ENCODE assay signal across 16 cellular contexts in genomic region chr4:793109-793861, GRCh38. TPM values are rescaled to one million over a fixed set of nuclear protein-coding genes. Genes with fewer than 3 reads are reported as not detected.
A peak's percentile ranks its signal among the peaks of the same experiment; 100 is the strongest.
DNase-seq lines count a peak whose midpoint lies in the region; ATAC-seq, FAIRE-seq and TF ChIP-seq lines count a peak whose summit lies in the region.
"Had no signal": no experiment of that assay in that cellular context is flagged by ENCODE, and none has a peak within 500 bp of the region (broad histone marks: within the 10 kb centered on the region; RNA-seq: fewer than 3 reads in every experiment).

No MANE protein-coding gene starts in this region.

- no peaks in the 10 kb centered on the region for H3K36me3 Mint-ChIP-seq in stimulated activated naive B cell treated with anti-CD40 and anti-IgM and Interleukin-4, amounts not matched to agents 10 μg/mL and 1 μg/mL and 100 μg/mL, for 72 hours

- H3K36me3 ChIP-seq in GM12878 (ENCODE audit: control insufficient read depth in 2 of 2, insufficient read depth in 2 of 2, low read length in 1 of 2): no peaks in the 10 kb centered on the region
- H3K36me3 ChIP-seq: adrenal gland, pancreas had no signal

- peaks cover 0 to 2% of the 10 kb centered on the region in 2 experiments; a peak in 2 of 4 replicates for H3K27me3 ChIP-seq in GM12878 (replicated peaks in 1 of 2; ENCODE audit: control insufficient read depth in 2 of 2, insufficient read depth in 2 of 2, low read length in 1 of 2)
- H3K27me3 ChIP-seq: adrenal gland had no signal

- peak; percentile 37 for DNase-seq in Right ventricle myocardium inferior (ENCODE audit: missing footprints)
- no peak for DNase-seq in left cardiac atrium
- peak; percentile 89 for DNase-seq in NCI-H69 (lab: John Stamatoyannopoulos, UW)
- no peak for DNase-seq in GM12878 (ENCODE audit: low read depth, low spot score)
- DNase-seq in stimulated activated naive B cell treated with anti-CD40 and anti-IgM and Interleukin-4, amounts not matched to agents 10 μg/mL and 1 μg/mL and 100 μg/mL, for 72 hours: no peak
- no peak for DNase-seq in HPDE6-E6E7 (ENCODE audit: extremely low spot score)
- DNase-seq in erythroblast (lab: John Stamatoyannopoulos, UW): no peak
- DNase-seq: activated CD4-positive, CD25-positive, alpha-beta regulatory T cell treated with anti-CD3 and anti-CD28 coated beads, Interleukin-2, amount 50 U/mL, for 72 hours; HCEC 1CT; NCI-H446 treated with DMSO at 0.1 percent for 48 hours; Right ventricle myocardium superior had no signal

- intact Hi-C loops in Right ventricle myocardium inferior (cut with DNase I) (no loop called here), left cardiac atrium (cut with DNase I) (no loop called here), GM12878 (cut with micrococcal nuclease; ENCODE audit: unreplicated experiment) (no loop called here)

- FAIRE-seq in GM12878 (lab: Jason Lieb, UNC): no peak
- FAIRE-seq: frontal cortex, pancreas had no signal

- in situ Hi-C loops in GM12878 (cut with MboI): no loop called here

- CTCF ChIA-PET in GM12878 (lab: Yijun Ruan, JAX): no interaction called here

- TF ChIP-seq EP300 in GM12878 (IDR thresholded peaks at IDR 0.05; ENCODE audit: borderline replicate concordance in 1 of 2, control insufficient read depth in 1 of 2, low read depth in 2 of 2, low read length in 2 of 2): no peak

- POLR2A ChIA-PET in GM12878 (lab: Charles Lee): no interaction called here

- peaks cover 49 to 67% of the 10 kb centered on the region in 2 donors for H3K27me3 Mint-ChIP-seq in stimulated activated naive B cell treated with anti-CD40 and anti-IgM and Interleukin-4, amounts not matched to agents 10 μg/mL and 1 μg/mL and 100 μg/mL, for 72 hours

- H3K27ac Mint-ChIP-seq in stimulated activated naive B cell treated with anti-CD40 and anti-IgM and Interleukin-4, amounts not matched to agents 10 μg/mL and 1 μg/mL and 100 μg/mL, for 72 hours: peak overlapping the region; percentile 48

- no peak for TF ChIP-seq RAD21 in GM12878 (IDR thresholded peaks at IDR 0.05; ENCODE audit: insufficient read depth, low read depth, low read length)

- no peak for TF ChIP-seq CTCF in GM12878 (IDR thresholded peaks at IDR 0.05 in 2 of 3, conservative IDR thresholded peaks at IDR 0.05 in 1 of 3; ENCODE audit: control insufficient read depth in 2 of 3, extremely low read depth in 1 of 3, insufficient read depth in 1 of 3, low read depth in 3 of 3, low read length in 3 of 3)

- SMC1A ChIA-PET in GM12878 (lab: Charles Lee; ENCODE audit: uncharacterized antibody, unreplicated experiment): interaction anchor here (0.9 kb wide), 1 partner anchor 194 kb away, joined by 3 read pairs; the partner anchor contains the start of gene IDUA

- peak overlapping the region; percentile 88 for H3K4me2 ChIP-seq in GM12878 (ENCODE audit: control insufficient read depth, insufficient read depth)

- RAD21 ChIA-PET in GM12878 (lab: Charles Lee; ENCODE audit: unreplicated experiment): interaction anchor here (1.0 to 1.2 kb wide), 2 partner anchors 11 to 193 kb away, joined by 3 to 4 read pairs; partner anchors contain the start of gene IDUA

- H3K9ac ChIP-seq in GM12878 (ENCODE audit: control insufficient read depth, insufficient read depth, low read length): no peak overlapping the region

- no peaks in the 10 kb centered on the region for H3K9me3 Mint-ChIP-seq in stimulated activated naive B cell treated with anti-CD40 and anti-IgM and Interleukin-4, amounts not matched to agents 10 μg/mL and 1 μg/mL and 100 μg/mL, for 72 hours

- TF ChIP-seq POLR2A in GM12878 (IDR thresholded peaks at IDR 0.05; ENCODE audit: low read depth, low read length) (no peak), erythroblast (IDR thresholded peaks at IDR 0.05; ENCODE audit: low read length) (no peak)

- H3K4me1 ChIP-seq in GM12878 (ENCODE audit: control insufficient read depth, insufficient read depth, low read length): peaks cover 34% of the 10 kb centered on the region

- H3K4me1 Mint-ChIP-seq in stimulated activated naive B cell treated with anti-CD40 and anti-IgM and Interleukin-4, amounts not matched to agents 10 μg/mL and 1 μg/mL and 100 μg/mL, for 72 hours: peaks cover 23 to 27% of the 10 kb centered on the region in 2 donors

- no peak overlapping the region for H2AFZ ChIP-seq in GM12878 (ENCODE audit: control insufficient read depth, low read depth, low read length)

- no peak for ATAC-seq in Right ventricle myocardium inferior
- no peak for ATAC-seq in left cardiac atrium
- ATAC-seq in GM12878: peak; percentile 53
- ATAC-seq in stimulated activated naive B cell treated with anti-CD40 and anti-IgM and Interleukin-4, amounts not matched to agents 10 μg/mL and 1 μg/mL and 100 μg/mL, for 72 hours (replicated peaks): peak in 1 of 2 donors; percentile 31
- no peak for ATAC-seq in GM18867 (IDR thresholded peaks at IDR 0.05; ENCODE audit: unreplicated experiment)

- H3K4me3 ChIP-seq in GM12878: no peak overlapping the region
- H3K4me3 ChIP-seq: adrenal gland had no signal

- H3K9me3 ChIP-seq in GM12878 (replicated peaks; ENCODE audit: control insufficient read depth, insufficient read depth, low read length): no peaks in the 10 kb centered on the region
- H3K9me3 ChIP-seq: adrenal gland, pancreas had no signal

- H3K4me3 Mint-ChIP-seq in stimulated activated naive B cell treated with anti-CD40 and anti-IgM and Interleukin-4, amounts not matched to agents 10 μg/mL and 1 μg/mL and 100 μg/mL, for 72 hours: peak overlapping the region; percentile 35 to 44

- no peaks in the 10 kb centered on the region for H4K20me1 ChIP-seq in GM12878 (ENCODE audit: control insufficient read depth, insufficient read depth)

- WGBS in GM12878 (ENCODE audit: insufficient coverage, insufficient replicate concordance, low lambda C conversion rate, missing lambda C conversion rate): 25% methylated on average over 17 of the region's 17 CpGs

- no TSS peak for BruUV-seq in GM12878 (replicated peaks; lab: Mats Ljungman, UMichigan)

- no peak overlapping the region for H3K27ac ChIP-seq in GM12878 (ENCODE audit: control insufficient read depth, insufficient read depth)
- H3K27ac ChIP-seq: adrenal gland, pancreas had no signal

- no peaks in the 10 kb centered on the region for H3K79me2 ChIP-seq in GM12878 (ENCODE audit: control insufficient read depth, insufficient read depth, low read length)

TF ChIP-seq in GM12878, 131 proteins besides CTCF, POLR2A, EP300 and RAD21 (continues in another document):
- no peak for TF ChIP-seq EZH2 (IDR thresholded peaks at IDR 0.05; ENCODE audit: borderline replicate concordance, control insufficient read depth, low read depth, low read length)
- TF ChIP-seq RBBP5 (conservative IDR thresholded peaks at IDR 0.05): no peak
- TF ChIP-seq MEF2B (IDR thresholded peaks at IDR 0.05; ENCODE audit: partially characterized antibody, poor library complexity, severe bottlenecking): peak; percentile 6
- TF ChIP-seq BRCA1 (IDR thresholded peaks at IDR 0.05; ENCODE audit: low read depth, low read length): no peak
- no peak for TF ChIP-seq ZSCAN29 (IDR thresholded peaks at IDR 0.05)
- peak in 1 of 2 experiments; percentile 1; a peak in 1 of 4 replicates for TF ChIP-seq IKZF2 (IDR thresholded peaks at IDR 0.05)
- no peak for TF ChIP-seq CEBPZ (IDR thresholded peaks at IDR 0.05; ENCODE audit: low read depth, low read length)
- peak; percentile 80 for TF ChIP-seq NR2F1 (conservative IDR thresholded peaks at IDR 0.05)
- TF ChIP-seq ASH2L (IDR thresholded peaks at IDR 0.05; ENCODE audit: borderline replicate concordance, low read depth): no peak

RNA-seq across cellular contexts. Expression of gene CPLX1, which starts 32.6 kb away (rescaled TPM):
- total RNA-seq in Right ventricle myocardium inferior: 3.1 TPM
- 1 to 10 TPM; 5.6 to 9.4 TPM for total RNA-seq in left cardiac atrium
- 0.25 TPM in 1 of 2 replicates, not detected in the other for total RNA-seq in GM12878 (2013; cell fraction: nucleolus; rRNA removed)
- 0.16 TPM in 1 of 2 replicates, not detected in the other for total RNA-seq in GM12878 (2014; rRNA removed)
- 0.09 TPM in 1 of 2 replicates, not detected in the other for total RNA-seq in GM12878 (2014; rRNA removed; fragmentation: Illumina TruSeq; extraction: Trizol)
- total RNA-seq in GM12878 (2021): 1.2 and 2.2 TPM in 2 replicates
- polyA plus RNA-seq in GM12878 (2011; ENCODE audit: low read depth): 0.10 TPM
- not detected in 2 replicates for polyA plus RNA-seq in GM12878 (2011; rRNA removed)
- polyA plus RNA-seq in GM12878 (2011; cell fraction: cytosol; rRNA removed): 0.06 TPM in 1 of 2 replicates, not detected in the other
- polyA plus RNA-seq in GM12878 (2011; cell fraction: nucleus; rRNA removed): 0.12 and 0.46 TPM in 2 replicates
- polyA plus RNA-seq in GM12878 (2012): 0.88 and 2.1 TPM in 2 replicates
- 0.04 TPM in 1 of 2 replicates, not detected in the other for polyA plus RNA-seq in GM12878 (2014; fragmentation: Illumina TruSeq; extraction: Trizol)
- polyA plus RNA-seq in GM12878 (2014; fragmentation: Nextera tagmentation; extraction: Ambion mirVana): not detected
- polyA plus RNA-seq in GM12878 (2014; rRNA removed): 0.28 and 0.57 TPM in 2 replicates
- under 1 TPM in 1 of 2 experiments, not detected in 1; 0.13 TPM for polyA plus RNA-seq in GM12878 (2016; fragmentation: Nextera tagmentation; extraction: Ambion mirVana)
- not detected in 2 replicates for polyA minus RNA-seq in GM12878 (2011; rRNA and poly(A)+ RNA removed)
- polyA minus RNA-seq in GM12878 (2011; cell fraction: cytosol; rRNA and poly(A)+ RNA removed): not detected in 2 replicates
- polyA minus RNA-seq in GM12878 (2011; cell fraction: nucleus; rRNA and poly(A)+ RNA removed): not detected in 2 replicates
- total RNA-seq: LHCN-M2 had no signal

Comparison
In these comparisons a context has a peak if more than half of its experiments do, and no peak if none do; other contexts are left out.
1. DNase-seq: peak in Right ventricle myocardium inferior (single experiment) and NCI-H69 (single experiment); none in left cardiac atrium (single experiment), GM12878 (single experiment), stimulated activated naive B cell treated with anti-CD40 and anti-IgM and Interleukin-4, amounts not matched to agents 10 μg/mL and 1 μg/mL and 100 μg/mL, for 72 hours (single experiment), HPDE6-E6E7 (single experiment) and erythroblast (0 of 2).